ENCODE assay signal across 1 cellular context in the genomic region with DNA sequence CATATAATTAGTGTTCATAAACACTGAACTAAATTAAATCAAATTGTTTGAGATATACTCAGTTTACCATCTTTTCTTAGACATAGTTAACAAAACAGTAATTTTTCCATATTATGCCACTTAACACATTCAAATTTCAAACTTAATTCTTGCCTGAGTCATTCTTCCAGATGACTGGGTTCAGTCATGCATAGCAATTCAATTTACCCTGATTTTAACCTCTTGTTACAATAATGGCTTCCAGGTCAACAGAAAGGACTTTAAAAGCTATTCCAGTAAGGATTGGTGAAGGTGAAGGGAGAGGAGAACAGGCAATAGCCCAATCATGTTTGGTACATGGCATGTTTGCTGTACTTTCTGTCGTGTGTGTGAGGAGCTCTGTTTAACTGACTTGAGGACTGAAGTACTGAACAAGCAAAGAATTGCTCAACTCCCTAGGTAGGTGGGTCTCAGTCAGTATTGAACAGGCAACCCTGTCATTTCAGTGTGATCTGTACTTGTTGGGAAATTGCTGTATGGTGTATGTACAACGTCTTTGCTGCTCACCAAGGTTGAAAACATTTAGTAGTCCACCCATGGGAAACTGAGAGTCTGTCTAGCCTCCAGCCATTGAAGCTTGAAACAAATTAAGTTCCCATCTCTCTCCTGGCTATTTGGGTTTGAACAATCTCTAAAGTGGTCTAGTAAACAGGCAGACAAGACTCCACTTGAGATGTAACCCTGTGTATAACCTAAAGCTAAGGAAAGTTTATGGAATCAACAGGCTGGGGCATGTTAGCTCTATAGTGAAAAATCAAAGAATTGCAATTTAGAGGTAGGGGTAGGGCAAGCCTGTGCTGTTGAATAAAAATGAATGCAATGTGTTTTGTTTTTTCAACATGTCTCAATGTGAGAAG.
TF ChIP-seq lines count a peak whose summit lies in the region.

No MANE protein-coding gene starts in this region.

TF ChIP-seq in WTC11, 78 proteins besides CTCF, POLR2A, EP300 and RAD21 (continued from another document):
- TF ChIP-seq ARID4B (CRISPR knock-in tag; IDR thresholded peaks at IDR 0.05; ENCODE audit: borderline replicate concordance) = no peak
- no peak for TF ChIP-seq ZNF423 (CRISPR knock-in tag; IDR thresholded peaks at IDR 0.05)
- TF ChIP-seq NFYB (CRISPR knock-in tag; conservative IDR thresholded peaks at IDR 0.05; ENCODE audit: low read depth) = no peak
- TF ChIP-seq TP53 (CRISPR knock-in tag; IDR thresholded peaks at IDR 0.05) = no peak
- no peak for TF ChIP-seq NR3C1 (CRISPR knock-in tag; conservative IDR thresholded peaks at IDR 0.05; ENCODE audit: low read depth)
- no peak for TF ChIP-seq CBFB (CRISPR knock-in tag; IDR thresholded peaks at IDR 0.05; ENCODE audit: low read depth)
- TF ChIP-seq SOX15 (CRISPR knock-in tag; IDR thresholded peaks at IDR 0.05) = no peak
- TF ChIP-seq NR1H2 (CRISPR knock-in tag; IDR thresholded peaks at IDR 0.05) = no peak
- TF ChIP-seq, protein P1, sequence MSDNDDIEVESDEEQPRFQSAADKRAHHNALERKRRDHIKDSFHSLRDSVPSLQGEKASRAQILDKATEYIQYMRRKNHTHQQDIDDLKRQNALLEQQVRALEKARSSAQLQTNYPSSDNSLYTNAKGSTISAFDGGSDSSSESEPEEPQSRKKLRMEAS (CRISPR knock-in tag; IDR thresholded peaks at IDR 0.05) = no peak
- TF ChIP-seq ATF3 (CRISPR knock-in tag; conservative IDR thresholded peaks at IDR 0.05) = no peak
- TF ChIP-seq ESRRA (CRISPR knock-in tag; IDR thresholded peaks at IDR 0.05; ENCODE audit: borderline replicate concordance) = no peak
- no peak for TF ChIP-seq USF2 (CRISPR knock-in tag; IDR thresholded peaks at IDR 0.05)
- no peak for TF ChIP-seq ZNF396 (CRISPR knock-in tag; IDR thresholded peaks at IDR 0.05; ENCODE audit: borderline replicate concordance)
- TF ChIP-seq ZNF671 (CRISPR knock-in tag; IDR thresholded peaks at IDR 0.05) = no peak
- TF ChIP-seq FOXP1 (CRISPR knock-in tag; IDR thresholded peaks at IDR 0.05; ENCODE audit: borderline replicate concordance) = no peak
- TF ChIP-seq NFATC4 (CRISPR knock-in tag; IDR thresholded peaks at IDR 0.05) = no peak
- no peak for TF ChIP-seq USF1 (CRISPR knock-in tag; IDR thresholded peaks at IDR 0.05)
